In the genomic region with DNA sequence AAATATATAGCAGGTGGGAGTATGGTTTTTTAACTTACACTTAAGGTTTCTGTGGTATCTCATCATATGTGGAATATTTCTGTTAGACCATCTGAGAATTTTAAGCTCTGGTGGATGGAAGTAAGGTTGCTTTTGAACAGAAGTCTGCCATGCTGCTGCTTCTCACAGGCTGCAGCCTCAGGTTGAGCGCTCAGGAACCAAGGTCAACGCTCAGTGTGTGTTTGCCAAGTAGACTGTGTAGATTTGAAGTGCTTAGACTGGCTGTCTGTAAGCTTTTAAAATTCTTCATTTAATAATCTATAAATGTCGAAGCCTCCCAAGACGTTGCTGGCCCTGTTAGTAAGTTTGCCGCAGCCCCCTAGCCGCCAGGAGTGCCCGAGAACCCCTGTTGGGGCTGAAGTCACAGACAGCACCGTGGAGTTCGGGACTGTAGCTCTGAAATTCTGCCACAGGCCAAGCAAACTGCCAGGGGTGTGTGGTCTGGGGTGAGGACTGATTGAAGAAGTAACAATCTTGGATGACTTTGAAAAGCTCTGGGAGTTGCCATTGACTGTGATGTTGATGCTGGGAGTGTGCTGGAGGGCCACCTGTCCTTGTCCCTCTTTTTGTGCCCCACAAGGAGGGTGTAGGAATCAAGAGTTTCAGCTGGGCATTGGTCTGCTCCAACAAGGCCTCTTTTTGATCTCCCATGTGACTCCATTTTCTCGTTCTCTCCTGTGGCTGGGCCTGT, we compare ENCODE assay signal across 1 cellular context.
TF ChIP-seq lines count a peak whose summit lies in the region.

No MANE protein-coding gene starts in this region.

TF ChIP-seq in GM12878, 131 proteins besides CTCF, POLR2A, EP300 and RAD21:
- TF ChIP-seq, protein P1, sequence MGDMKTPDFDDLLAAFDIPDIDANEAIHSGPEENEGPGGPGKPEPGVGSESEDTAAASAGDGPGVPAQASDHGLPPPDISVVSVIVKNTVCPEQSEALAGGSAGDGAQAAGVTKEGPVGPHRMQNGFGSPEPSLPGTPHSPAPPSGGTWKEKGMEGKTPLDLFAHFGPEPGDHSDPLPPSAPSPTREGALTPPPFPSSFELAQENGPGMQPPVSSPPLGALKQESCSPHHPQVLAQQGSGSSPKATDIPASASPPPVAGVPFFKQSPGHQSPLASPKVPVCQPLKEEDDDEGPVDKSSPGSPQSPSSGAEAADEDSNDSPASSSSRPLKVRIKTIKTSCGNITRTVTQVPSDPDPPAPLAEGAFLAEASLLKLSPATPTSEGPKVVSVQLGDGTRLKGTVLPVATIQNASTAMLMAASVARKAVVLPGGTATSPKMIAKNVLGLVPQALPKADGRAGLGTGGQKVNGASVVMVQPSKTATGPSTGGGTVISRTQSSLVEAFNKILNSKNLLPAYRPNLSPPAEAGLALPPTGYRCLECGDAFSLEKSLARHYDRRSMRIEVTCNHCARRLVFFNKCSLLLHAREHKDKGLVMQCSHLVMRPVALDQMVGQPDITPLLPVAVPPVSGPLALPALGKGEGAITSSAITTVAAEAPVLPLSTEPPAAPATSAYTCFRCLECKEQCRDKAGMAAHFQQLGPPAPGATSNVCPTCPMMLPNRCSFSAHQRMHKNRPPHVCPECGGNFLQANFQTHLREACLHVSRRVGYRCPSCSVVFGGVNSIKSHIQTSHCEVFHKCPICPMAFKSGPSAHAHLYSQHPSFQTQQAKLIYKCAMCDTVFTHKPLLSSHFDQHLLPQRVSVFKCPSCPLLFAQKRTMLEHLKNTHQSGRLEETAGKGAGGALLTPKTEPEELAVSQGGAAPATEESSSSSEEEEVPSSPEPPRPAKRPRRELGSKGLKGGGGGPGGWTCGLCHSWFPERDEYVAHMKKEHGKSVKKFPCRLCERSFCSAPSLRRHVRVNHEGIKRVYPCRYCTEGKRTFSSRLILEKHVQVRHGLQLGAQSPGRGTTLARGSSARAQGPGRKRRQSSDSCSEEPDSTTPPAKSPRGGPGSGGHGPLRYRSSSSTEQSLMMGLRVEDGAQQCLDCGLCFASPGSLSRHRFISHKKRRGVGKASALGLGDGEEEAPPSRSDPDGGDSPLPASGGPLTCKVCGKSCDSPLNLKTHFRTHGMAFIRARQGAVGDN (IDR thresholded peaks at IDR 0.05), result peak; percentile 44; the same call in 1 of the 2 replicates
- TF ChIP-seq SIN3A (IDR thresholded peaks at IDR 0.05; ENCODE audit: low read depth, low read length) (no peak), POLR2AphosphoS2 (IDR thresholded peaks at IDR 0.05; ENCODE audit: low read depth, low read length) (0 out of 2 replicates have a peak, but pooled peaks have one; percentile 20)
- TF ChIP-seq, protein P2, sequence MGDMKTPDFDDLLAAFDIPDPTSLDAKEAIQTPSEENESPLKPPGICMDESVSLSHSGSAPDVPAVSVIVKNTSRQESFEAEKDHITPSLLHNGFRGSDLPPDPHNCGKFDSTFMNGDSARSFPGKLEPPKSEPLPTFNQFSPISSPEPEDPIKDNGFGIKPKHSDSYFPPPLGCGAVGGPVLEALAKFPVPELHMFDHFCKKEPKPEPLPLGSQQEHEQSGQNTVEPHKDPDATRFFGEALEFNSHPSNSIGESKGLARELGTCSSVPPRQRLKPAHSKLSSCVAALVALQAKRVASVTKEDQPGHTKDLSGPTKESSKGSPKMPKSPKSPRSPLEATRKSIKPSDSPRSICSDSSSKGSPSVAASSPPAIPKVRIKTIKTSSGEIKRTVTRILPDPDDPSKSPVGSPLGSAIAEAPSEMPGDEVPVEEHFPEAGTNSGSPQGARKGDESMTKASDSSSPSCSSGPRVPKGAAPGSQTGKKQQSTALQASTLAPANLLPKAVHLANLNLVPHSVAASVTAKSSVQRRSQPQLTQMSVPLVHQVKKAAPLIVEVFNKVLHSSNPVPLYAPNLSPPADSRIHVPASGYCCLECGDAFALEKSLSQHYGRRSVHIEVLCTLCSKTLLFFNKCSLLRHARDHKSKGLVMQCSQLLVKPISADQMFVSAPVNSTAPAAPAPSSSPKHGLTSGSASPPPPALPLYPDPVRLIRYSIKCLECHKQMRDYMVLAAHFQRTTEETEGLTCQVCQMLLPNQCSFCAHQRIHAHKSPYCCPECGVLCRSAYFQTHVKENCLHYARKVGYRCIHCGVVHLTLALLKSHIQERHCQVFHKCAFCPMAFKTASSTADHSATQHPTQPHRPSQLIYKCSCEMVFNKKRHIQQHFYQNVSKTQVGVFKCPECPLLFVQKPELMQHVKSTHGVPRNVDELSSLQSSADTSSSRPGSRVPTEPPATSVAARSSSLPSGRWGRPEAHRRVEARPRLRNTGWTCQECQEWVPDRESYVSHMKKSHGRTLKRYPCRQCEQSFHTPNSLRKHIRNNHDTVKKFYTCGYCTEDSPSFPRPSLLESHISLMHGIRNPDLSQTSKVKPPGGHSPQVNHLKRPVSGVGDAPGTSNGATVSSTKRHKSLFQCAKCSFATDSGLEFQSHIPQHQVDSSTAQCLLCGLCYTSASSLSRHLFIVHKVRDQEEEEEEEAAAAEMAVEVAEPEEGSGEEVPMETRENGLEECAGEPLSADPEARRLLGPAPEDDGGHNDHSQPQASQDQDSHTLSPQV (IDR thresholded peaks at IDR 0.05), result peak; percentile 75; the same call in 1 of the 2 replicates
TF ChIP-seq in GM12878: peak in this region for 3.
